ENCODE assay signal across 8 cellular contexts in genomic region chr1:15974855-15975254, GRCh38. TPM values are rescaled to one million over a fixed set of nuclear protein-coding genes. Genes with fewer than 3 reads are reported as not detected.
DNase-seq lines count a peak whose midpoint lies in the region; ATAC-seq and TF ChIP-seq lines count a peak whose summit lies in the region.

No MANE protein-coding gene starts in this region.

- ATAC-seq in HG02852 (IDR thresholded peaks at IDR 0.05; ENCODE audit: unreplicated experiment), result no peak

- peak overlapping the region; percentile 94 for H3K4me2 ChIP-seq in OCI-LY7 (ENCODE audit: low read length)

- H3K4me1 ChIP-seq in OCI-LY7 (ENCODE audit: insufficient read depth, low read length, poor library complexity, severe bottlenecking), result peaks cover 31% of the 10 kb centered on the region

- DNase-seq in stimulated activated naive CD4-positive, alpha-beta T cell treated with Interleukin-2 at 50 U/mL for 16 hours (lab: John Stamatoyannopoulos, UW), result peak; percentile 25
- no peak for DNase-seq in stimulated activated naive CD4-positive, alpha-beta T cell (lab: John Stamatoyannopoulos, UW)
- DNase-seq in OCI-LY7 (ENCODE audit: low spot score) (peak; percentile 43), epithelial cell of prostate (ENCODE audit: low read depth, low spot score) (no peak), skeletal muscle cell (ENCODE audit: low read depth) (no peak), NCI-H526 treated with DMSO at 0.1 percent for 48 hours (lab: John Stamatoyannopoulos, UW) (no peak), NCI-H526 (lab: John Stamatoyannopoulos, UW) (no peak)

- CTCF ChIA-PET in OCI-LY7 (lab: Charles Lee; ENCODE audit: unreplicated experiment), result no interaction called here

- H3K9me2 ChIP-seq in OCI-LY7 (ENCODE audit: insufficient read depth, low read length), result no peaks in the 10 kb centered on the region

- H3K4me3 ChIP-seq in OCI-LY7 (ENCODE audit: low read depth, low read length, poor library complexity, severe bottlenecking), result peak overlapping the region; percentile 78
- H3K4me3 ChIP-seq in skeletal muscle cell (ENCODE audit: low read depth, low read length), result peak overlapping the region; percentile 67

- peaks cover 33% of the 10 kb centered on the region; the same call in 1 of the 2 replicates for H3K79me2 ChIP-seq in OCI-LY7 (ENCODE audit: insufficient read depth, low read depth, low read length)

- H3K9me3 ChIP-seq in OCI-LY7 (ENCODE audit: low read length), result no peaks in the 10 kb centered on the region

- H2AFZ ChIP-seq in OCI-LY7 (ENCODE audit: low read length), result no peak overlapping the region; the same call in 1 of the 2 replicates

- no peak for TF ChIP-seq CTCF in OCI-LY7 (conservative IDR thresholded peaks at IDR 0.05; ENCODE audit: low read length)

- no peaks in the 10 kb centered on the region for H4K20me1 ChIP-seq in OCI-LY7 (ENCODE audit: insufficient read depth, low read length)

- intact Hi-C loops in OCI-LY7 (cut with micrococcal nuclease; ENCODE audit: unreplicated experiment), result loop anchor here (2.0 to 10.0 kb wide), 2 partner anchors 26 to 380 kb away; partner anchors contain the start of gene FBXO42

- peak overlapping the region; percentile 83 for H3K27ac ChIP-seq in OCI-LY7 (ENCODE audit: low read depth, low read length, poor library complexity, severe bottlenecking)
- peak overlapping the region; percentile 60 for H3K27ac ChIP-seq in epithelial cell of prostate

- peaks cover 28% of the 10 kb centered on the region for H3K36me3 ChIP-seq in OCI-LY7 (ENCODE audit: insufficient read depth, low read length)

- POLR2A ChIA-PET in OCI-LY7 (lab: Charles Lee), result interaction anchor here (0.6 to 1.0 kb wide), 2 partner anchors 122 to 141 kb away, joined by 3 to 5 read pairs; no protein-coding TSS in a partner anchor

- TSS peak; percentile 49 for BruUV-seq in OCI-LY7 (replicated peaks; lab: Mats Ljungman, UMichigan)

RNA-seq across cellular contexts. Expression of gene ZBTB17, which starts 1.0 kb away (rescaled TPM):
- total RNA-seq in OCI-LY7 (2014; rRNA removed; shearing (Covaris generic)), result 32.1 and 53.4 TPM in 2 replicates
- 51.1 and 52.9 TPM in 2 replicates for total RNA-seq in OCI-LY7 (2022)

RNA-seq across cellular contexts. Expression of gene SRARP, which starts 29.2 kb away (rescaled TPM):
- not detected in 2 replicates for total RNA-seq in OCI-LY7 (2014; rRNA removed; shearing (Covaris generic))
- not detected in 2 replicates for total RNA-seq in OCI-LY7 (2022)

RNA-seq across cellular contexts. Expression of gene HSPB7, which starts 43.0 kb away (rescaled TPM):
- not detected in 2 replicates for total RNA-seq in OCI-LY7 (2014; rRNA removed; shearing (Covaris generic))
- total RNA-seq in OCI-LY7 (2022), result not detected in 2 replicates

RNA-seq across cellular contexts. Expression of gene CLCNKA, which starts 47.0 kb away (rescaled TPM):
- not detected in 2 replicates for total RNA-seq in OCI-LY7 (2014; rRNA removed; shearing (Covaris generic))
- total RNA-seq in OCI-LY7 (2022), result not detected in 2 replicates

Comparison
In these comparisons a context has a peak if more than half of its experiments do, and no peak if none do; other contexts are left out.
1. DNase-seq: peak in stimulated activated naive CD4-positive, alpha-beta T cell treated with Interleukin-2 at 50 U/mL for 16 hours (single experiment) and OCI-LY7 (single experiment); none in stimulated activated naive CD4-positive, alpha-beta T cell (0 of 6), epithelial cell of prostate (single experiment), skeletal muscle cell (single experiment), NCI-H526 treated with DMSO at 0.1 percent for 48 hours (single experiment) and NCI-H526 (0 of 2).